Comparison of ENCODE assay signal across 14 cellular contexts in genomic region chr11:12744831-12745502, GRCh38.
DNase-seq lines count a peak whose midpoint lies in the region; ATAC-seq and TF ChIP-seq lines count a peak whose summit lies in the region.
"Had no signal": no experiment of that assay in that cellular context is flagged by ENCODE, and none has a peak within 500 bp of the region (broad histone marks: within the 10 kb centered on the region; RNA-seq: fewer than 3 reads in every experiment).

No MANE protein-coding gene starts in this region.

- intact Hi-C loops in left ventricle myocardium superior (cut with micrococcal nuclease), result loop anchor here (10.0 kb wide), 1 partner anchor 50 kb away; no protein-coding TSS in a partner anchor
- intact Hi-C loops in mucosa of descending colon (cut with DNase I, micrococcal nuclease), result no loop called here

- no peaks in the 10 kb centered on the region for H3K36me3 ChIP-seq in rectal smooth muscle tissue (ENCODE audit: control insufficient read depth, insufficient read depth, low read length)
- no peaks in the 10 kb centered on the region for H3K36me3 ChIP-seq in HAP-1 (replicated peaks)
- H3K36me3 ChIP-seq in mucosa of descending colon (ENCODE audit: low read depth), result no peaks in the 10 kb centered on the region
- H3K36me3 ChIP-seq: uterus had no signal

- H3K27me3 ChIP-seq in rectal smooth muscle tissue (ENCODE audit: control insufficient read depth, insufficient read depth, low read length) (no peaks in the 10 kb centered on the region), HAP-1 (ENCODE audit: low read depth) (no peaks in the 10 kb centered on the region)
- H3K27me3 ChIP-seq: uterus had no signal

- in situ Hi-C loops in HAP-1 (cut with MboI; ENCODE audit: low sequenced_read_pairs), result no loop called here

- no peak overlapping the region for H3K4me3 ChIP-seq in rectal smooth muscle tissue (ENCODE audit: low read length)
- no peak overlapping the region for H3K4me3 ChIP-seq in HAP-1
- no peak overlapping the region for H3K4me3 ChIP-seq in mucosa of descending colon
- H3K4me3 ChIP-seq: skin epidermis, uterus had no signal

- H3K4me1 ChIP-seq in rectal smooth muscle tissue (ENCODE audit: control insufficient read depth, insufficient read depth, low read length) (peaks cover 16% of the 10 kb centered on the region), HAP-1 (peaks cover 37% of the 10 kb centered on the region), mucosa of descending colon (ENCODE audit: low read depth) (no peaks in the 10 kb centered on the region)
- H3K4me1 ChIP-seq: uterus had no signal

- H3K9ac ChIP-seq in rectal smooth muscle tissue (ENCODE audit: low read length), result no peak overlapping the region

- DNase-seq in HK-2 (ENCODE audit: unreplicated experiment), result peak; percentile 35
- peak; percentile 30 for DNase-seq in SK-N-DZ (ENCODE audit: low spot score)
- peak; percentile 63 for DNase-seq in left ventricle myocardium superior
- DNase-seq in HAP-1 (ENCODE audit: low spot score in 2 of 2), result no peak
- no peak for DNase-seq in T-helper 2 cell
- no peak for DNase-seq in mucosa of descending colon
- no peak for DNase-seq in HCEC 1CT
- DNase-seq: activated CD4-positive, alpha-beta memory T cell treated with anti-CD3 and anti-CD28 coated beads, Interleukin-2, amount 10 ng/mL, durations not matched to agents 7 days and 5 days; activated naive CD4-positive, alpha-beta T cell treated with anti-CD3 and anti-CD28 coated beads, Interleukin-2, amount 50 U/mL, for 16 hours; KBM-7; T-helper 1 cell; uterus had no signal

- ATAC-seq in left ventricle myocardium superior, result peak; percentile 91
- no peak for ATAC-seq in mucosa of descending colon

- H3K9me3 ChIP-seq in HAP-1, result no peaks in the 10 kb centered on the region; the same call in 1 of the 2 replicates
- no peaks in the 10 kb centered on the region for H3K9me3 ChIP-seq in mucosa of descending colon
- H3K9me3 ChIP-seq: uterus had no signal

- no peak for TF ChIP-seq CTCF in mucosa of descending colon (IDR thresholded peaks at IDR 0.05)

- peak overlapping the region; percentile 28 for H3K27ac ChIP-seq in rectal smooth muscle tissue (ENCODE audit: low read depth, low read length)
- H3K27ac ChIP-seq: skin epidermis had no signal

Comparison
In these comparisons a context has a peak if more than half of its experiments do, and no peak if none do; other contexts are left out.
1. DNase-seq: peak in HK-2 (single experiment), SK-N-DZ (single experiment) and left ventricle myocardium superior (single experiment); none in HAP-1 (0 of 2), T-helper 2 cell (0 of 5), mucosa of descending colon (0 of 3) and HCEC 1CT (single experiment).